In genomic region chr3:73043414-73043813, GRCh38 we compare ENCODE assay signal across 17 cellular contexts. TPM values are rescaled to one million over a fixed set of nuclear protein-coding genes. Genes with fewer than 3 reads are reported as not detected.
DNase-seq lines count a peak whose midpoint lies in the region; ATAC-seq lines count a peak whose summit lies in the region.
"Had no signal": no experiment of that assay in that cellular context is flagged by ENCODE, and none has a peak within 500 bp of the region (broad histone marks: within the 10 kb centered on the region; RNA-seq: fewer than 3 reads in every experiment).

No MANE protein-coding gene starts in this region.

- no peak for DNase-seq in stimulated activated naive CD8-positive, alpha-beta T cell treated with anti-CD3 and anti-CD28 coated beads, Interleukin-15, Interleukin-2, amounts not matched to agents 100 U/mL and 50 U/mL, for 24 hours
- no peak for DNase-seq in effector memory CD8-positive, alpha-beta T cell
- DNase-seq in T-helper 2 cell treated with Interferon-gamma antibody and Interleukin-4, amounts not matched to agents 5 μg/mL and 100 μg/mL, for 36 hours (ENCODE audit: low spot score) = no peak
- DNase-seq in anterior cingulate cortex (lab: John Stamatoyannopoulos, UW) = no peak
- no peak for DNase-seq in activated naive CD4-positive, alpha-beta T cell treated with anti-CD3 and anti-CD28 coated beads, Interleukin-2, amount 50 U/mL, for 72 hours (ENCODE audit: low spot score in 2 of 2)
- DNase-seq: CD4-positive, alpha-beta T cell; DMS153; H7; NCI-H1694; NCI-H2081; NCI-H2171 treated with DMSO at 0.1 percent for 48 hours; NCI-H446; NCI-H526 had no signal

- ATAC-seq in stimulated activated naive CD8-positive, alpha-beta T cell treated with anti-CD3 and anti-CD28 coated beads, Interleukin-15, Interleukin-2, amounts not matched to agents 100 U/mL and 50 U/mL, for 24 hours = no peak
- ATAC-seq in GM18520 (IDR thresholded peaks at IDR 0.05; ENCODE audit: unreplicated experiment) = peak; percentile 68
- no peak for ATAC-seq in effector memory CD8-positive, alpha-beta T cell (replicated peaks)
- no peak for ATAC-seq in activated naive CD4-positive, alpha-beta T cell treated with anti-CD3 and anti-CD28 coated beads, Interleukin-2, amount 50 U/mL, for 72 hours
- ATAC-seq: Right ventricle myocardium inferior had no signal

- H3K4me1 Mint-ChIP-seq in stimulated activated naive CD8-positive, alpha-beta T cell treated with anti-CD3 and anti-CD28 coated beads, Interleukin-15, Interleukin-2, amounts not matched to agents 100 ng/mL and 50 ng/mL, for 24 hours (ENCODE audit: low read depth) = peaks cover 77% of the 10 kb centered on the region
- peaks cover 31 to 51% of the 10 kb centered on the region in 2 donors for H3K4me1 Mint-ChIP-seq in effector memory CD8-positive, alpha-beta T cell (ENCODE audit: low read depth in 2 of 2)
- H3K4me1 Mint-ChIP-seq in T-helper 2 cell treated with Interferon-gamma antibody and Interleukin-4, amounts not matched to agents 5 μg/mL and 100 μg/mL, for 36 hours (ENCODE audit: low read depth) = peaks cover 20% of the 10 kb centered on the region

- H3K4me3 Mint-ChIP-seq in stimulated activated naive CD8-positive, alpha-beta T cell treated with anti-CD3 and anti-CD28 coated beads, Interleukin-15, Interleukin-2, amounts not matched to agents 100 ng/mL and 50 ng/mL, for 24 hours = no peak overlapping the region
- peak overlapping the region in 1 of 2 donors; percentile 3 for H3K4me3 Mint-ChIP-seq in effector memory CD8-positive, alpha-beta T cell
- H3K4me3 Mint-ChIP-seq in T-helper 2 cell treated with Interferon-gamma antibody and Interleukin-4, amounts not matched to agents 5 μg/mL and 100 μg/mL, for 36 hours = no peak overlapping the region
- H3K4me3 Mint-ChIP-seq: CD4-positive, alpha-beta T cell; IgD-negative memory B cell had no signal

- H3K27ac Mint-ChIP-seq in stimulated activated naive CD8-positive, alpha-beta T cell treated with anti-CD3 and anti-CD28 coated beads, Interleukin-15, Interleukin-2, amounts not matched to agents 100 ng/mL and 50 ng/mL, for 24 hours = peak overlapping the region; percentile 40
- peak overlapping the region; percentile 39 to 66 for H3K27ac Mint-ChIP-seq in effector memory CD8-positive, alpha-beta T cell
- no peak overlapping the region for H3K27ac Mint-ChIP-seq in T-helper 2 cell treated with Interferon-gamma antibody and Interleukin-4, amounts not matched to agents 5 μg/mL and 100 μg/mL, for 36 hours
- H3K27ac Mint-ChIP-seq in activated naive CD4-positive, alpha-beta T cell treated with anti-CD3 and anti-CD28 coated beads, Interleukin-2, amount 50 U/mL, for 72 hours = no peak overlapping the region
- H3K27ac Mint-ChIP-seq: CD4-positive, alpha-beta T cell had no signal

- peaks cover 22% of the 10 kb centered on the region for H3K36me3 Mint-ChIP-seq in stimulated activated naive CD8-positive, alpha-beta T cell treated with anti-CD3 and anti-CD28 coated beads, Interleukin-15, Interleukin-2, amounts not matched to agents 100 ng/mL and 50 ng/mL, for 24 hours (ENCODE audit: low read depth)
- peaks cover 23% of the 10 kb centered on the region for H3K36me3 Mint-ChIP-seq in effector memory CD8-positive, alpha-beta T cell (ENCODE audit: insufficient read depth)
- peaks cover 3% of the 10 kb centered on the region for H3K36me3 Mint-ChIP-seq in T-helper 2 cell treated with Interferon-gamma antibody and Interleukin-4, amounts not matched to agents 5 μg/mL and 100 μg/mL, for 36 hours (ENCODE audit: low read depth)
- H3K36me3 Mint-ChIP-seq in activated naive CD4-positive, alpha-beta T cell treated with anti-CD3 and anti-CD28 coated beads, Interleukin-2, amount 50 U/mL, for 72 hours = peaks cover 0 to 4% of the 10 kb centered on the region in 2 donors
- H3K36me3 Mint-ChIP-seq: IgD-negative memory B cell had no signal

- no peaks in the 10 kb centered on the region for H3K9me3 Mint-ChIP-seq in stimulated activated naive CD8-positive, alpha-beta T cell treated with anti-CD3 and anti-CD28 coated beads, Interleukin-15, Interleukin-2, amounts not matched to agents 100 ng/mL and 50 ng/mL, for 24 hours
- no peaks in the 10 kb centered on the region for H3K9me3 Mint-ChIP-seq in effector memory CD8-positive, alpha-beta T cell
- no peaks in the 10 kb centered on the region for H3K9me3 Mint-ChIP-seq in T-helper 2 cell treated with Interferon-gamma antibody and Interleukin-4, amounts not matched to agents 5 μg/mL and 100 μg/mL, for 36 hours
- H3K9me3 Mint-ChIP-seq in activated naive CD4-positive, alpha-beta T cell treated with anti-CD3 and anti-CD28 coated beads, Interleukin-2, amount 50 U/mL, for 72 hours = no peaks in the 10 kb centered on the region
- H3K9me3 Mint-ChIP-seq: CD4-positive, alpha-beta T cell; IgD-negative memory B cell had no signal

- H3K27me3 Mint-ChIP-seq in stimulated activated naive CD8-positive, alpha-beta T cell treated with anti-CD3 and anti-CD28 coated beads, Interleukin-15, Interleukin-2, amounts not matched to agents 100 ng/mL and 50 ng/mL, for 24 hours = no peaks in the 10 kb centered on the region
- no peaks in the 10 kb centered on the region for H3K27me3 Mint-ChIP-seq in effector memory CD8-positive, alpha-beta T cell
- H3K27me3 Mint-ChIP-seq in T-helper 2 cell treated with Interferon-gamma antibody and Interleukin-4, amounts not matched to agents 5 μg/mL and 100 μg/mL, for 36 hours (ENCODE audit: low read depth) = no peaks in the 10 kb centered on the region
- H3K27me3 Mint-ChIP-seq: CD4-positive, alpha-beta T cell; IgD-negative memory B cell had no signal

RNA-seq across cellular contexts. Expression of gene EBLN2, which starts 18.0 kb away (rescaled TPM):
- total RNA-seq in activated naive CD4-positive, alpha-beta T cell treated with anti-CD3 and anti-CD28 coated beads, Interleukin-2, amount 50 U/mL, for 72 hours = 1 to 10 TPM; 7.4 to 7.6 TPM

RNA-seq across cellular contexts. Expression of gene PPP4R2, which starts 46.8 kb away (rescaled TPM):
- total RNA-seq in activated naive CD4-positive, alpha-beta T cell treated with anti-CD3 and anti-CD28 coated beads, Interleukin-2, amount 50 U/mL, for 72 hours = 10 to 100 TPM; 69.4 to 85.7 TPM

Comparison
In these comparisons a context has a peak if more than half of its experiments do, and no peak if none do; other contexts are left out.
1. H3K27ac Mint-ChIP-seq: peak in stimulated activated naive CD8-positive, alpha-beta T cell treated with anti-CD3 and anti-CD28 coated beads, Interleukin-15, Interleukin-2, amounts not matched to agents 100 ng/mL and 50 ng/mL, for 24 hours (single experiment) and effector memory CD8-positive, alpha-beta T cell (2 of 2); none in T-helper 2 cell treated with Interferon-gamma antibody and Interleukin-4, amounts not matched to agents 5 μg/mL and 100 μg/mL, for 36 hours (single experiment) and activated naive CD4-positive, alpha-beta T cell treated with anti-CD3 and anti-CD28 coated beads, Interleukin-2, amount 50 U/mL, for 72 hours (0 of 2).